Comparison of ENCODE assay signal across 8 cellular contexts in genomic region chr2:87075054-87075790, GRCh38. TPM values are rescaled to one million over a fixed set of nuclear protein-coding genes. Genes with fewer than 3 reads are reported as not detected.
DNase-seq lines count a peak whose midpoint lies in the region; ATAC-seq, FAIRE-seq and TF ChIP-seq lines count a peak whose summit lies in the region.
"Not testable (repeated sequence)": the region's sequence is repeated elsewhere in the genome, so short reads cannot be mapped to it uniquely, and the experiment has no call there.

No MANE protein-coding gene starts in this region.

- TF ChIP-seq CTCF in GM23338 (conservative IDR thresholded peaks at IDR 0.05; ENCODE audit: low read depth in 2 of 2); coronary artery (IDR thresholded peaks at IDR 0.05); pancreas (IDR thresholded peaks at IDR 0.05): not testable (repeated sequence)
- 0 out of 2 replicates have a peak, but pooled peaks have one; percentile 13 for TF ChIP-seq CTCF in OCI-LY7 (conservative IDR thresholded peaks at IDR 0.05; ENCODE audit: low read length)

- not testable (repeated sequence) for H4K20me1 ChIP-seq in GM23338 (replicated peaks; ENCODE audit: insufficient read depth); OCI-LY7 (ENCODE audit: insufficient read depth, low read length)

- not testable (repeated sequence) for H3K9me2 ChIP-seq in GM23338 (ENCODE audit: insufficient read depth); OCI-LY7 (ENCODE audit: insufficient read depth, low read length)

- H3K4me1 Mint-ChIP-seq in CD8-positive, alpha-beta memory T cell = peaks cover 9 to 22% (median 19%) of the 10 kb centered on the region in 3 donors
- H3K4me1 Mint-ChIP-seq in GM23338 = not testable (repeated sequence)
- H3K4me1 Mint-ChIP-seq in stimulated activated naive CD8-positive, alpha-beta T cell treated with anti-CD3 and anti-CD28 coated beads, Interleukin-15, amount 100 ng/mL, for 72 hours = peaks cover 21% of the 10 kb centered on the region

- H3K4me2 ChIP-seq in GM23338 = peak overlapping the region; percentile 91
- peak overlapping the region; percentile 81 for H3K4me2 ChIP-seq in OCI-LY7 (ENCODE audit: low read length)

- peak; percentile 2; the same call in 2 of the 3 replicates for ATAC-seq in GM23338
- not testable (repeated sequence) for ATAC-seq in pancreas; stimulated activated naive CD8-positive, alpha-beta T cell treated with anti-CD3 and anti-CD28 coated beads, Interleukin-15, amount 100 ng/mL, for 72 hours

- not testable (repeated sequence) for H3K27me3 ChIP-seq in CD8-positive, alpha-beta memory T cell (ENCODE audit: insufficient read depth, low read length, poor library complexity, severe bottlenecking); GM23338 (ENCODE audit: insufficient read depth); pancreas

- peaks cover 14% of the 10 kb centered on the region for H3K79me2 ChIP-seq in GM23338 (replicated peaks; ENCODE audit: insufficient read depth)
- H3K79me2 ChIP-seq in OCI-LY7 (ENCODE audit: insufficient read depth, low read depth, low read length) = peaks cover 18% of the 10 kb centered on the region; the same call in 1 of the 2 replicates

- H3K4me3 Mint-ChIP-seq in CD8-positive, alpha-beta memory T cell = peak overlapping the region; percentile 82 to 98 (median 88)
- H3K4me3 Mint-ChIP-seq in GM23338 = peak overlapping the region; percentile 86
- H3K4me3 Mint-ChIP-seq in stimulated activated naive CD8-positive, alpha-beta T cell treated with anti-CD3 and anti-CD28 coated beads, Interleukin-15, amount 100 ng/mL, for 72 hours = peak overlapping the region; percentile 85 to 86

- H3K4me1 ChIP-seq in CD8-positive, alpha-beta memory T cell (ENCODE audit: insufficient read depth, low read length); GM23338 (ENCODE audit: insufficient read depth); OCI-LY7 (ENCODE audit: insufficient read depth, low read length, poor library complexity, severe bottlenecking); pancreas: not testable (repeated sequence)

- POLR2A ChIA-PET in CD8-positive, alpha-beta memory T cell (lab: Charles Lee); OCI-LY7 (lab: Charles Lee): not testable (repeated sequence)

- H2AFZ ChIP-seq in GM23338; OCI-LY7 (ENCODE audit: low read length): not testable (repeated sequence)

- not testable (repeated sequence) for H3K36me3 Mint-ChIP-seq in CD8-positive, alpha-beta memory T cell; GM23338 (ENCODE audit: low read depth)

- H3K36me3 ChIP-seq in CD8-positive, alpha-beta memory T cell (ENCODE audit: insufficient read depth, low read length); GM23338 (ENCODE audit: insufficient read depth); OCI-LY7 (ENCODE audit: insufficient read depth, low read length); pancreas: not testable (repeated sequence)

- CTCF ChIA-PET in CD8-positive, alpha-beta memory T cell (lab: Charles Lee); OCI-LY7 (lab: Charles Lee; ENCODE audit: unreplicated experiment): not testable (repeated sequence)

- H3F3A ChIP-seq in GM23338 (replicated peaks; ENCODE audit: low read depth) = not testable (repeated sequence)

- FAIRE-seq in pancreas (lab: Jason Lieb, UNC) = not testable (repeated sequence)

- peak overlapping the region in 7 of 8 donors; percentile 24 to 91 (median 88) for H3K27ac Mint-ChIP-seq in CD8-positive, alpha-beta memory T cell
- H3K27ac Mint-ChIP-seq in GM23338 = not testable (repeated sequence)
- peak overlapping the region; percentile 55 to 69 for H3K27ac Mint-ChIP-seq in stimulated activated naive CD8-positive, alpha-beta T cell treated with anti-CD3 and anti-CD28 coated beads, Interleukin-15, amount 100 ng/mL, for 72 hours

- intact Hi-C loops in OCI-LY7 (cut with micrococcal nuclease; ENCODE audit: unreplicated experiment); pancreas (cut with DNase I): not testable (repeated sequence)

- not testable (repeated sequence) for H3K9me3 ChIP-seq in CD8-positive, alpha-beta memory T cell (ENCODE audit: low read length); OCI-LY7 (ENCODE audit: low read length); iPS-18c (ENCODE audit: control insufficient read depth, insufficient read depth, low read length); pancreas

- DNase-seq in CD8-positive, alpha-beta memory T cell = peak in 4 of 5 donors; percentile 19 to 58 (median 43)
- peak; percentile 11 for DNase-seq in GM23338 (ENCODE audit: low spot score)
- peak; percentile 49 for DNase-seq in OCI-LY7 (ENCODE audit: low spot score)
- peak; percentile 5 for DNase-seq in activated T-cell treated with anti-CD3 and anti-CD28 coated beads for 1 hour (ENCODE audit: low read depth)
- peak; percentile 65 for DNase-seq in coronary artery (ENCODE audit: low spot score)
- peak in 5 of 6 donors; percentile 28 to 72 (median 32) for DNase-seq in pancreas
- DNase-seq in stimulated activated naive CD8-positive, alpha-beta T cell treated with anti-CD3 and anti-CD28 coated beads, Interleukin-15, amount 100 ng/mL, for 72 hours = peak in 1 of 2 donors; percentile 51

- peak overlapping the region; percentile 54 for H3K4me3 ChIP-seq in CD8-positive, alpha-beta memory T cell (ENCODE audit: low read length)
- H3K4me3 ChIP-seq in GM23338 (peak overlapping the region; percentile 75), OCI-LY7 (ENCODE audit: low read depth, low read length, poor library complexity, severe bottlenecking) (peak overlapping the region; percentile 78), coronary artery (peak overlapping the region; percentile 89), iPS-18c (ENCODE audit: insufficient read depth, low read depth, low read length) (peak overlapping the region; percentile 50), pancreas (peak overlapping the region; percentile 34 to 66 (median 58))

- not testable (repeated sequence) for H3K27ac ChIP-seq in CD8-positive, alpha-beta memory T cell (ENCODE audit: low read depth, low read length); GM23338 (ENCODE audit: low read depth)
- peak overlapping the region; percentile 72 for H3K27ac ChIP-seq in OCI-LY7 (ENCODE audit: low read depth, low read length, poor library complexity, severe bottlenecking)
- H3K27ac ChIP-seq in coronary artery = peak overlapping the region; percentile 91 to 94
- H3K27ac ChIP-seq in pancreas = peak overlapping the region; percentile 88 to 96 (median 92)

- 0 to 1% methylated on average over 13 to 45 of the region's 47 CpGs for WGBS in pancreas, 2 donors

- H3K9me3 Mint-ChIP-seq in CD8-positive, alpha-beta memory T cell; GM23338; stimulated activated naive CD8-positive, alpha-beta T cell treated with anti-CD3 and anti-CD28 coated beads, Interleukin-15, amount 100 ng/mL, for 72 hours: not testable (repeated sequence)

- H3K27me3 Mint-ChIP-seq in CD8-positive, alpha-beta memory T cell; GM23338 (ENCODE audit: insufficient read depth, low read depth, poor library complexity); stimulated activated naive CD8-positive, alpha-beta T cell treated with anti-CD3 and anti-CD28 coated beads, Interleukin-15, amount 100 ng/mL, for 72 hours: not testable (repeated sequence)

- BruUV-seq in OCI-LY7 (replicated peaks; lab: Mats Ljungman, UMichigan) = not testable (repeated sequence)

RNA-seq across cellular contexts. Expression of gene PLGLB1, which starts 53.6 kb away (rescaled TPM):
- 1 to 10 TPM; 3.2 to 4.4 TPM for total RNA-seq in CD8-positive, alpha-beta memory T cell
- polyA plus RNA-seq in CD8-positive, alpha-beta memory T cell = 1.9 TPM
- total RNA-seq in GM23338 (2014; rRNA removed; shearing (Covaris generic)) = 0.27 and 0.80 TPM in 2 replicates
- polyA plus RNA-seq in GM23338 (2016; fragmentation: Nextera tagmentation; extraction: Ambion mirVana) (0.82 and 1.6 TPM in 2 replicates), pancreas (1 to 10 TPM; 3.0 to 7.4 TPM)
- 1.8 and 3.3 TPM in 2 replicates for total RNA-seq in OCI-LY7 (2014; rRNA removed; shearing (Covaris generic))
- total RNA-seq in OCI-LY7 (2022) (3.6 and 3.9 TPM in 2 replicates), pancreas (1 to 10 TPM in 5 of 6 donors, under 1 TPM in 1; 0.38 to 3.7 (median 1.2) TPM)
